ENCODE assay signal across 8 cellular contexts in the genomic region with DNA sequence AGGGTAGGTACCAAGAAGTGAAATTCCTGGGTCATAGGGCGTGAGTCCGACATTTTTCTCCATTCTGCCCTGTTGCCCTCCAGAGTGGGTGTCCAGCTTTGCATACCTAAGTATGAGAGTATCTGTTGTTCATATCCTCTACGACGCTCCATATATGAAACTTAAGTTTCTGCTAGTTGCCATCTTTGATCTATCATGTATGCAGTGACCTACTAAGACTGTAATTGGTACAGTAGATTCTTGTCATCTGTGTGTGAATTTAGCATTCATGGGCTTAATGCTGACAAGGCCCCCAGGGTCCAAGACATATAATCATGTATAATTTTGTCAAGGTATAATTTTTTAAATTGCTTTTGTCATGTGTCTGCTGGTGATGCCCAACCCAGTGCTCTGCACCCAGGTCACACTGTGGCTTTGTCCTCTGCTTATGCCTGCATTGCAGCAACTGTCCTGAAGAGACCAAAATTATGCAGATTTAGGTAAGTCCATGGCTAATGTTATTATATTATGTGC. TPM values are rescaled to one million over a fixed set of nuclear protein-coding genes. Genes with fewer than 3 reads are reported as not detected.
A peak's percentile ranks its signal among the peaks of the same experiment; 100 is the strongest.
DNase-seq lines count a peak whose midpoint lies in the region; TF ChIP-seq lines count a peak whose summit lies in the region.
"Had no signal": no experiment of that assay in that cellular context is flagged by ENCODE, and none has a peak within 500 bp of the region (broad histone marks: within the 10 kb centered on the region; RNA-seq: fewer than 3 reads in every experiment).

No MANE protein-coding gene starts in this region.

- H4K20me1 ChIP-seq in GM23248 (ENCODE audit: insufficient read depth): peaks cover 69% of the 10 kb centered on the region

- H3K36me3 ChIP-seq in GM23248 (ENCODE audit: low read depth) (peaks cover 67% of the 10 kb centered on the region), esophagus (ENCODE audit: control insufficient read depth in 2 of 2, insufficient read depth in 2 of 2, low read length in 1 of 2) (peaks cover 8 to 12% of the 10 kb centered on the region in 2 donors)

- H3K9me3 ChIP-seq in GM23248 (ENCODE audit: low read depth) (no peaks in the 10 kb centered on the region), esophagus (ENCODE audit: control insufficient read depth in 2 of 2, insufficient read depth in 1 of 2, low read depth in 1 of 2, low read length in 1 of 2) (no peaks in the 10 kb centered on the region)
- H3K9me3 ChIP-seq: body of pancreas had no signal

- H3K27me3 ChIP-seq in GM23248 (replicated peaks; ENCODE audit: insufficient read depth) (no peaks in the 10 kb centered on the region), esophagus (ENCODE audit: control insufficient read depth in 1 of 2, insufficient read depth in 2 of 2, low read length in 2 of 2) (no peaks in the 10 kb centered on the region)
- H3K27me3 ChIP-seq: body of pancreas had no signal

- 87 to 93% methylated on average over 4 of the region's 4 CpGs for WGBS in GM23248 (ENCODE audit: low coverage in 1 of 2, low lambda C conversion rate in 2 of 2, missing lambda C conversion rate in 2 of 2), 2 experiments
- 83 to 85% methylated on average over 4 of the region's 4 CpGs for WGBS in esophagus, 2 donors

- peak overlapping the region; percentile 93 for H3K4me3 ChIP-seq in GM23248
- H3K4me3 ChIP-seq in esophagus (ENCODE audit: low read depth in 1 of 2, low read length in 2 of 2): peak overlapping the region in 1 of 2 donors; percentile 39
- peak overlapping the region; percentile 88 for H3K4me3 ChIP-seq in retinal pigment epithelial cell (ENCODE audit: low read length)
- H3K4me3 ChIP-seq: body of pancreas had no signal

- in situ Hi-C loops in GM23248 (cut with MboI) (no loop called here), SK-MEL-5 (cut with HindIII; ENCODE audit: low pct_unique_long_range_greater_than_20kb, low sequenced_read_pairs) (no loop called here)

- H3F3A ChIP-seq in GM23248 (ENCODE audit: insufficient read depth): peaks cover 99% of the 10 kb centered on the region

- no peaks in the 10 kb centered on the region for H3K9me2 ChIP-seq in GM23248 (ENCODE audit: insufficient read depth)

- no peak overlapping the region for H2AFZ ChIP-seq in GM23248

- H3K79me2 ChIP-seq in GM23248 (ENCODE audit: insufficient read depth): peaks cover 99% of the 10 kb centered on the region

- H3K4me1 ChIP-seq in GM23248 (ENCODE audit: insufficient read depth): peaks cover 69% of the 10 kb centered on the region
- peaks cover 0 to 3% of the 10 kb centered on the region in 2 donors for H3K4me1 ChIP-seq in esophagus (ENCODE audit: control insufficient read depth in 2 of 2, insufficient read depth in 2 of 2, low read length in 1 of 2)

- H3K9ac ChIP-seq in GM23248: peak overlapping the region; percentile 100

- H3K27ac ChIP-seq in GM23248: peak overlapping the region; percentile 100
- peak overlapping the region; percentile 55 for H3K27ac ChIP-seq in esophagus (ENCODE audit: low read depth in 2 of 2, low read length in 1 of 2)

- DNase-seq in GM23248 (peak; percentile 49), SK-MEL-5 (ENCODE audit: low read depth, low spot score) (peak; percentile 44), retinal pigment epithelial cell (ENCODE audit: low read depth) (no peak), SK-N-DZ (ENCODE audit: low spot score) (no peak), DMS53 (lab: John Stamatoyannopoulos, UW) (no peak), DMS114 treated with DMSO at 0.1 percent for 48 hours (lab: John Stamatoyannopoulos, UW; ENCODE audit: unreplicated experiment) (no peak)

- H3K4me2 ChIP-seq in GM23248 (ENCODE audit: unreplicated experiment): peak overlapping the region; percentile 96

- no peak for TF ChIP-seq CTCF in retinal pigment epithelial cell (conservative IDR thresholded peaks at IDR 0.05; ENCODE audit: low read depth, low read length)

RNA-seq across cellular contexts. Expression of gene NEAT1, which starts 12.1 kb away (rescaled TPM):
- 74.3 and 143 TPM in 2 replicates for total RNA-seq in GM23248 (2014; rRNA removed; shearing (Covaris generic))
- 36.2 and 50.7 TPM in 2 replicates for polyA plus RNA-seq in GM23248 (2016; fragmentation: Nextera tagmentation; extraction: Ambion mirVana)
- 13.3 and 17.2 TPM in 2 replicates for total RNA-seq in SK-MEL-5 (2014; rRNA removed; shearing (Covaris generic))
- 92.3 and 140 TPM in 2 replicates for polyA plus RNA-seq in SK-MEL-5 (2015; cell fraction: cytosol; rRNA removed)
- polyA plus RNA-seq in SK-MEL-5 (2015; cell fraction: nucleus; rRNA removed): 4,541 and 4,715 TPM in 2 replicates
- 1,000 to 10,000 TPM in 1 of 2 donors, 100 to 1,000 TPM in 1; 536 to 1,203 TPM for polyA plus RNA-seq in esophagus
- polyA plus RNA-seq in SK-N-DZ (2014; cell fraction: cytosol; rRNA removed): 15.6 and 18.2 TPM in 2 replicates
- polyA plus RNA-seq in SK-N-DZ (2014; cell fraction: nucleus; rRNA removed): 45.6 and 148 TPM in 2 replicates

RNA-seq across cellular contexts. Expression of gene FRMD8, which starts 48.3 kb away (rescaled TPM):
- total RNA-seq in GM23248 (2014; rRNA removed; shearing (Covaris generic)): 80.2 and 106 TPM in 2 replicates
- polyA plus RNA-seq in GM23248 (2016; fragmentation: Nextera tagmentation; extraction: Ambion mirVana) (25.4 and 30.0 TPM in 2 replicates), esophagus (10 to 100 TPM; 25.2 to 27.8 TPM)
- total RNA-seq in SK-MEL-5 (2014; rRNA removed; shearing (Covaris generic)): 36.4 and 37.5 TPM in 2 replicates
- 71.8 and 107 TPM in 2 replicates for polyA plus RNA-seq in SK-MEL-5 (2015; cell fraction: cytosol; rRNA removed)
- 89.4 and 95.0 TPM in 2 replicates for polyA plus RNA-seq in SK-MEL-5 (2015; cell fraction: nucleus; rRNA removed)
- 25.3 and 31.8 TPM in 2 replicates for polyA plus RNA-seq in SK-N-DZ (2014; cell fraction: cytosol; rRNA removed)
- 28.6 and 39.3 TPM in 2 replicates for polyA plus RNA-seq in SK-N-DZ (2014; cell fraction: nucleus; rRNA removed)

RNA-seq across cellular contexts. Expression of gene SLC25A45, which starts 52.3 kb away (rescaled TPM):
- total RNA-seq in GM23248 (2014; rRNA removed; shearing (Covaris generic)): 3.6 and 6.4 TPM in 2 replicates
- polyA plus RNA-seq in GM23248 (2016; fragmentation: Nextera tagmentation; extraction: Ambion mirVana) (3.7 and 3.9 TPM in 2 replicates), esophagus (1 to 10 TPM; 2.4 to 6.0 TPM)
- 3.4 and 4.6 TPM in 2 replicates for total RNA-seq in SK-MEL-5 (2014; rRNA removed; shearing (Covaris generic))
- 4.9 and 9.4 TPM in 2 replicates for polyA plus RNA-seq in SK-MEL-5 (2015; cell fraction: cytosol; rRNA removed)
- 24.3 and 28.9 TPM in 2 replicates for polyA plus RNA-seq in SK-MEL-5 (2015; cell fraction: nucleus; rRNA removed)
- polyA plus RNA-seq in SK-N-DZ (2014; cell fraction: cytosol; rRNA removed): 2.4 and 3.9 TPM in 2 replicates
- 2.0 and 7.1 TPM in 2 replicates for polyA plus RNA-seq in SK-N-DZ (2014; cell fraction: nucleus; rRNA removed)

Comparison
In these comparisons a context has a peak if more than half of its experiments do, and no peak if none do; other contexts are left out.
1. DNase-seq: peak in GM23248 (single experiment) and SK-MEL-5 (single experiment); none in retinal pigment epithelial cell (single experiment), SK-N-DZ (single experiment), DMS53 (single experiment) and DMS114 treated with DMSO at 0.1 percent for 48 hours (single experiment).